27 cellular contexts compared by ENCODE assay signal in genomic region chr20:22098451-22098850, GRCh38.
"Had no signal": no experiment of that assay in that cellular context is flagged by ENCODE, and none has a peak within 500 bp of the region (broad histone marks: within the 10 kb centered on the region; RNA-seq: fewer than 3 reads in every experiment).

No MANE protein-coding gene starts in this region.

- H3K4me2 ChIP-seq: smooth muscle cell had no signal

- H3K4me3 Mint-ChIP-seq: activated CD4-positive, alpha-beta memory T cell treated with anti-CD3 and anti-CD28 coated beads for 36 hours; activated CD4-positive, alpha-beta T cell treated with anti-CD3 and anti-CD28 coated beads, Interleukin-2, amount 10 ng/mL, durations not matched to agents 24 days and 14 days; activated T-cell treated with anti-CD3 and anti-CD28 coated beads, Interleukin-2, amount 50 U/mL, for 24 hours; naive thymus-derived CD8-positive, alpha-beta T cell; stimulated activated naive B cell treated with anti-CD40 and anti-IgM and Interleukin-4, amounts not matched to agents 10 μg/mL and 1 μg/mL and 100 μg/mL, for 72 hours; T-helper 1 cell treated with Interleukin-12 subunit alpha and Interleukin-12 subunit beta and Interleukin-4 antibody, amounts not matched to agents 30 μg/mL and 1 μg/mL, for 36 hours had no signal

- H3K4me3 ChIP-seq: esophagus muscularis mucosa, prostate gland, sigmoid colon, smooth muscle cell, stomach, thyroid gland had no signal

- H3K36me3 ChIP-seq: esophagus muscularis mucosa, neutrophil, prostate gland, sigmoid colon, stomach, thyroid gland had no signal

- H3K4me1 Mint-ChIP-seq: activated CD4-positive, alpha-beta T cell treated with anti-CD3 and anti-CD28 coated beads, Interleukin-2, amount 10 ng/mL, durations not matched to agents 24 days and 14 days; naive thymus-derived CD8-positive, alpha-beta T cell; stimulated activated naive B cell treated with anti-CD40 and anti-IgM and Interleukin-4, amounts not matched to agents 10 μg/mL and 1 μg/mL and 100 μg/mL, for 72 hours had no signal

- H3K27ac Mint-ChIP-seq: activated CD4-positive, alpha-beta memory T cell treated with anti-CD3 and anti-CD28 coated beads for 36 hours; activated CD4-positive, alpha-beta T cell treated with anti-CD3 and anti-CD28 coated beads, Interleukin-2, amount 10 ng/mL, durations not matched to agents 24 days and 14 days; activated T-cell treated with anti-CD3 and anti-CD28 coated beads, Interleukin-2, amount 50 U/mL, for 24 hours; naive thymus-derived CD8-positive, alpha-beta T cell; stimulated activated naive B cell treated with anti-CD40 and anti-IgM and Interleukin-4, amounts not matched to agents 10 μg/mL and 1 μg/mL and 100 μg/mL, for 72 hours; T-helper 1 cell treated with Interleukin-12 subunit alpha and Interleukin-12 subunit beta and Interleukin-4 antibody, amounts not matched to agents 30 μg/mL and 1 μg/mL, for 36 hours had no signal

- H3K36me3 Mint-ChIP-seq: activated CD4-positive, alpha-beta memory T cell treated with anti-CD3 and anti-CD28 coated beads for 36 hours; stimulated activated naive B cell treated with anti-CD40 and anti-IgM and Interleukin-4, amounts not matched to agents 10 μg/mL and 1 μg/mL and 100 μg/mL, for 72 hours had no signal

- ATAC-seq: left cardiac atrium; naive thymus-derived CD8-positive, alpha-beta T cell; stimulated activated naive B cell treated with anti-CD40 and anti-IgM and Interleukin-4, amounts not matched to agents 10 μg/mL and 1 μg/mL and 100 μg/mL, for 72 hours had no signal

- DNase-seq: activated CD4-positive, alpha-beta memory T cell treated with anti-CD3 and anti-CD28 coated beads for 36 hours; activated CD4-positive, alpha-beta T cell treated with anti-CD3 and anti-CD28 coated beads, Interleukin-2, amount 10 ng/mL, durations not matched to agents 24 days and 14 days; activated CD4-positive, CD25-positive, alpha-beta regulatory T cell treated with anti-CD3 and anti-CD28 coated beads, Interleukin-2, amount 50 U/mL, for 72 hours; activated CD8-positive, alpha-beta memory T cell treated with anti-CD3 and anti-CD28 coated beads, Interleukin-2, amount 50 U/mL, for 48 hours; activated gamma-delta T cell treated with Interleukin-2 at 50 U/mL for 16 hours; activated naive CD4-positive, alpha-beta T cell treated with anti-CD3 and anti-CD28 coated beads, Interleukin-2, amount 50 U/mL, for 16 hours; activated T-cell treated with anti-CD3 and anti-CD28 coated beads, Interleukin-2, amount 50 U/mL, for 24 hours; amygdala; caudate nucleus; cortex of kidney; foreskin melanocyte; left cardiac atrium; midbrain; naive thymus-derived CD8-positive, alpha-beta T cell; retina; sigmoid colon; stimulated activated CD4-positive, alpha-beta T cell treated with anti-CD3 and anti-CD28 coated beads, Interleukin-1b, Interleukin-23, amount 100 ng/mL, for 48 hours; stimulated activated naive B cell treated with anti-CD40 and anti-IgM and Interleukin-4, amounts not matched to agents 10 μg/mL and 1 μg/mL and 100 μg/mL, for 72 hours; stomach; SW 1271; T1000; thyroid gland had no signal

- H3K27me3 ChIP-seq: esophagus muscularis mucosa, neutrophil, sigmoid colon, stomach, thyroid gland had no signal

- H3K27ac ChIP-seq: esophagus muscularis mucosa, neutrophil, prostate gland, sigmoid colon, stomach, thyroid gland had no signal

- H3K4me1 ChIP-seq: esophagus muscularis mucosa, prostate gland, sigmoid colon, stomach, thyroid gland had no signal

- H3K27me3 Mint-ChIP-seq: activated CD4-positive, alpha-beta memory T cell treated with anti-CD3 and anti-CD28 coated beads for 36 hours; activated CD4-positive, alpha-beta T cell treated with anti-CD3 and anti-CD28 coated beads, Interleukin-2, amount 10 ng/mL, durations not matched to agents 24 days and 14 days; activated T-cell treated with anti-CD3 and anti-CD28 coated beads, Interleukin-2, amount 50 U/mL, for 24 hours; stimulated activated naive B cell treated with anti-CD40 and anti-IgM and Interleukin-4, amounts not matched to agents 10 μg/mL and 1 μg/mL and 100 μg/mL, for 72 hours had no signal

- H3K9me3 ChIP-seq: neutrophil, prostate gland, thyroid gland had no signal
